In the genomic region with DNA sequence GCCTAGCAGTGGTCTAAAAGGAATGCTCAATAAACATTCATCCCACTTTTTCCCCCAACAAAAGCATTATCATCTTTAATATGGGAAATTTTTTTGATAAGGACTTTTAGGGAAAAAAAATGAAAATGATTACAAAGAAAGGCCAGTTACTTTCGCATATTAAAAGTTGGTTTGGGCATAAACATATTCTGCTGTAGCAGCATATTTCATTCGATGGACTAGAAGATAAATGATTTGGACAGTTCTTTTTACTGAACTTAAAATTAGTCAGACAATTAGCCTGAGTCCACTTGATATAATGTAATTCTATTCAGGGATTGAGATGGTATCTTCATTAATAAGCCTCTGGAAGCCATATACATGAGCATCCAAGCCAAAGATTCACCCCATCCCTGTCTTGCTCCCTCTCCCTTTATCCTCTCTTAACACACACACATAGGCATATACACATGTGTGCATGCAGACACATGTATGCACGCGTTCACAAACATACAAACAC, we compare ENCODE assay signal across 1 cellular context.
TF ChIP-seq lines count a peak whose summit lies in the region.

No MANE protein-coding gene starts in this region.

TF ChIP-seq in H1, 55 proteins besides CTCF, POLR2A, EP300 and RAD21 (continued from another document):
- TF ChIP-seq TCF12 (IDR thresholded peaks at IDR 0.05; ENCODE audit: low read depth, low read length) (no peak), ATF2 (IDR thresholded peaks at IDR 0.05; ENCODE audit: low read length) (no peak), TBP (IDR thresholded peaks at IDR 0.05; ENCODE audit: low read depth, low read length) (no peak), SIX5 (IDR thresholded peaks at IDR 0.05; ENCODE audit: low read depth, low read length) (no peak), CHD1 (IDR thresholded peaks at IDR 0.05; ENCODE audit: low read depth, low read length) (no peak), MAX (IDR thresholded peaks at IDR 0.05) (no peak), CBX8 (IDR thresholded peaks at IDR 0.05; ENCODE audit: borderline replicate concordance, low read depth, low read length) (no peak)
